ENCODE assay signal across 8 cellular contexts in genomic region chr16:83781-84615, GRCh38. TPM values are rescaled to one million over a fixed set of nuclear protein-coding genes. Genes with fewer than 3 reads are reported as not detected.
DNase-seq lines count a peak whose midpoint lies in the region; ATAC-seq, FAIRE-seq and TF ChIP-seq lines count a peak whose summit lies in the region.

No MANE protein-coding gene starts in this region.

- H3K79me2 ChIP-seq in endothelial cell of umbilical vein (ENCODE audit: control insufficient read depth, insufficient read depth, low read length), result no peaks in the 10 kb centered on the region

- H3K4me3 ChIP-seq in Panc1 (ENCODE audit: low read depth in 2 of 2, low read length in 2 of 2) (no peak overlapping the region), endothelial cell of umbilical vein (replicated peaks in 1 of 3; ENCODE audit: insufficient read depth in 1 of 3, low read depth in 1 of 3, low read length in 3 of 3) (no peak overlapping the region), small intestine (ENCODE audit: low read depth in 1 of 2, low read length in 2 of 2) (no peak overlapping the region)

- H3K36me3 ChIP-seq in Panc1 (ENCODE audit: control insufficient read depth, insufficient read depth, low read length) (no peaks in the 10 kb centered on the region), endothelial cell of umbilical vein (ENCODE audit: control insufficient read depth in 2 of 2, extremely low read depth in 1 of 2, insufficient read depth in 2 of 2, low read length in 2 of 2) (peaks cover 7 to 22% of the 10 kb centered on the region in 2 experiments), small intestine (ENCODE audit: control insufficient read depth in 2 of 2, insufficient read depth in 2 of 2, low read length in 2 of 2) (peaks cover 5 to 6% of the 10 kb centered on the region in 2 donors)

- peak overlapping the region; percentile 53 for H3K9ac ChIP-seq in endothelial cell of umbilical vein (replicated peaks; ENCODE audit: extremely low read depth, insufficient read depth, low read length)

- H3K9me1 ChIP-seq in endothelial cell of umbilical vein (replicated peaks; ENCODE audit: control insufficient read depth, extremely low read depth, insufficient read depth, low read length), result no peaks in the 10 kb centered on the region

- CTCF ChIA-PET in Panc1 (lab: Charles Lee) (interaction anchor here (1.0 to 2.3 kb wide), 2 partner anchors 9 to 18 kb away, joined by 3 to 8 read pairs; no protein-coding TSS in a partner anchor), endothelial cell of umbilical vein (lab: Charles Lee) (interaction anchor here (1.1 to 17.6 kb wide), 6 partner anchors 10 to 97 kb away, joined by 3 to 790 read pairs (median 10); partner anchors contain the start of genes HBQ1, MPG and RHBDF1)

- peak overlapping the region; percentile 74 for H3K27ac ChIP-seq in Panc1 (ENCODE audit: low read length)
- peak overlapping the region; percentile 78 for H3K27ac ChIP-seq in endothelial cell of umbilical vein (ENCODE audit: insufficient read depth, low read depth, low read length)
- peak overlapping the region; percentile 16 to 41 for H3K27ac ChIP-seq in small intestine (ENCODE audit: low read depth in 1 of 2, low read length in 1 of 2)

- no peaks in the 10 kb centered on the region for H3K9me3 ChIP-seq in Panc1 (ENCODE audit: control insufficient read depth, insufficient read depth, low read depth, low read length)
- H3K9me3 ChIP-seq in endothelial cell of umbilical vein (replicated peaks; ENCODE audit: control insufficient read depth, insufficient read depth, low read length), result no peaks in the 10 kb centered on the region
- H3K9me3 ChIP-seq in small intestine (ENCODE audit: control insufficient read depth, low read depth), result no peaks in the 10 kb centered on the region

- peak; percentile 50 for TF ChIP-seq POLR2A in endothelial cell of umbilical vein (IDR thresholded peaks at IDR 0.05; ENCODE audit: low read depth, low read length)

- DNase-seq in HCEC 1CT, result peak; percentile 41
- no peak for DNase-seq in Panc1 (ENCODE audit: low read depth, low spot score)
- peak; percentile 64 for DNase-seq in endothelial cell of umbilical vein (ENCODE audit: low read depth, low spot score)
- DNase-seq in small intestine, result no peak
- no peak for DNase-seq in stimulated activated CD4-positive, alpha-beta T cell treated with anti-CD3 and anti-CD28 coated beads, Interleukin-2, amount 100 ng/mL, for 48 hours
- DNase-seq in T-helper 9 cell, result no peak
- no peak for DNase-seq in NCI-H1436 treated with DMSO at 0.1 percent for 48 hours (lab: John Stamatoyannopoulos, UW)
- no peak for DNase-seq in foreskin melanocyte

- peak overlapping the region; percentile 13 for H3K4me2 ChIP-seq in endothelial cell of umbilical vein (ENCODE audit: insufficient read depth, low read length)

- no peak for TF ChIP-seq CTCF in Panc1 (IDR thresholded peaks at IDR 0.05)
- TF ChIP-seq CTCF in endothelial cell of umbilical vein (IDR thresholded peaks at IDR 0.05; ENCODE audit: extremely low read depth in 1 of 2, insufficient read depth in 1 of 2, low read depth in 1 of 2, low read length in 2 of 2), result peak in 1 of 2 donors; percentile 29

- in situ Hi-C loops in Panc1 (cut with HindIII; ENCODE audit: low pct_unique_long_range_greater_than_20kb, low sequenced_read_pairs), result no loop called here

- peak; percentile 82 for FAIRE-seq in endothelial cell of umbilical vein (lab: Jason Lieb, UNC)
- no peak for FAIRE-seq in small intestine (lab: Jason Lieb, UNC)

- no peak overlapping the region for H2AFZ ChIP-seq in endothelial cell of umbilical vein (ENCODE audit: low read depth, low read length)

- no peaks in the 10 kb centered on the region for H4K20me1 ChIP-seq in endothelial cell of umbilical vein (replicated peaks; ENCODE audit: control insufficient read depth, extremely low read depth, insufficient read depth, low read length)

- dilution Hi-C loops in endothelial cell of umbilical vein (cut with MboI; ENCODE audit: extremely low pct_ligation_motif_present, low sequenced_read_pairs), result no loop called here

- H3K27me3 ChIP-seq in Panc1 (ENCODE audit: control insufficient read depth, insufficient read depth, low read length) (no peaks in the 10 kb centered on the region), endothelial cell of umbilical vein (ENCODE audit: control insufficient read depth in 2 of 2, insufficient read depth in 2 of 2, low read length in 2 of 2) (no peaks in the 10 kb centered on the region), small intestine (ENCODE audit: control insufficient read depth in 2 of 2, insufficient read depth in 2 of 2, low read length in 2 of 2) (no peaks in the 10 kb centered on the region)

- POLR2A ChIA-PET in Panc1 (lab: Charles Lee), result no interaction called here
- POLR2A ChIA-PET in endothelial cell of umbilical vein (lab: Charles Lee), result interaction anchor here (1.9 kb wide), 1 partner anchor 10 kb away, joined by 5 read pairs; no protein-coding TSS in a partner anchor

- intact Hi-C loops in Panc1 (cut with micrococcal nuclease; ENCODE audit: unreplicated experiment) (no loop called here), endothelial cell of umbilical vein (cut with micrococcal nuclease) (loop anchor here (1.0 kb wide), 3 partner anchors 8 to 31 kb away; partner anchors contain the start of genes POLR3K and SNRNP25)

- peak; percentile 51 for ATAC-seq in Panc1

- 68 to 78% (median 73%) methylated on average over 21 of the region's 21 CpGs for WGBS in small intestine, 3 donors

- H3K4me1 ChIP-seq in Panc1 (ENCODE audit: control insufficient read depth, insufficient read depth, low read length) (peaks cover 25% of the 10 kb centered on the region), endothelial cell of umbilical vein (ENCODE audit: control insufficient read depth, extremely low read depth, insufficient read depth, low read length) (peaks cover 39% of the 10 kb centered on the region), small intestine (ENCODE audit: control insufficient read depth in 2 of 2, insufficient read depth in 1 of 2, low read depth in 1 of 2, low read length in 1 of 2) (no peaks in the 10 kb centered on the region)

- BruUV-seq in Panc1 (replicated peaks; lab: Mats Ljungman, UMichigan), result TSS peak; percentile 72
- no TSS peak for BruUV-seq in endothelial cell of umbilical vein (replicated peaks; lab: Mats Ljungman, UMichigan)

RNA-seq across cellular contexts. Expression of gene MPG, which starts 6.0 kb away (rescaled TPM):
- total RNA-seq in Panc1 (2021; ENCODE audit: unreplicated experiment) (85.7 TPM), endothelial cell of umbilical vein (68.1 and 70.5 TPM in 2 replicates)
- polyA plus RNA-seq in Panc1 (2012; ENCODE audit: insufficient read length), result 144 TPM
- polyA plus RNA-seq in endothelial cell of umbilical vein (140 and 178 TPM in 2 replicates), small intestine (10 to 100 TPM; 67.5 to 76.7 (median 68.6) TPM)
- 54.6 and 92.5 TPM in 2 replicates for polyA plus RNA-seq in endothelial cell of umbilical vein (2011; cell fraction: cytosol; rRNA removed)
- polyA plus RNA-seq in endothelial cell of umbilical vein (2011; cell fraction: nucleus; rRNA removed), result 26.0 and 26.1 TPM in 2 replicates
- 48.5 and 63.0 TPM in 2 replicates for polyA plus RNA-seq in endothelial cell of umbilical vein (2012)
- polyA minus RNA-seq in endothelial cell of umbilical vein, result 16.4 and 18.6 TPM in 2 replicates
- 38.9 TPM for polyA minus RNA-seq in endothelial cell of umbilical vein (2011; cell fraction: cytosol; rRNA and poly(A)+ RNA removed)
- 4.2 and 14.6 TPM in 2 replicates for polyA minus RNA-seq in endothelial cell of umbilical vein (2011; cell fraction: nucleus; rRNA and poly(A)+ RNA removed)

RNA-seq across cellular contexts. Expression of gene RHBDF1, which starts 11.6 kb away (rescaled TPM):
- total RNA-seq in Panc1 (2021; ENCODE audit: unreplicated experiment), result 41.7 TPM
- polyA plus RNA-seq in Panc1 (2012; ENCODE audit: insufficient read length), result 44.5 TPM
- 55.1 and 57.0 TPM in 2 replicates for total RNA-seq in endothelial cell of umbilical vein
- polyA plus RNA-seq in endothelial cell of umbilical vein, result 113 and 137 TPM in 2 replicates
- 36.3 and 43.7 TPM in 2 replicates for polyA plus RNA-seq in endothelial cell of umbilical vein (2011; cell fraction: cytosol; rRNA removed)
- polyA plus RNA-seq in endothelial cell of umbilical vein (2011; cell fraction: nucleus; rRNA removed), result 340 and 426 TPM in 2 replicates
- polyA plus RNA-seq in endothelial cell of umbilical vein (2012), result 43.3 and 52.5 TPM in 2 replicates
- 67.9 and 77.9 TPM in 2 replicates for polyA minus RNA-seq in endothelial cell of umbilical vein
- 5.2 TPM for polyA minus RNA-seq in endothelial cell of umbilical vein (2011; cell fraction: cytosol; rRNA and poly(A)+ RNA removed)
- 70.9 and 84.9 TPM in 2 replicates for polyA minus RNA-seq in endothelial cell of umbilical vein (2011; cell fraction: nucleus; rRNA and poly(A)+ RNA removed)
- 10 to 100 TPM; 10.1 to 28.6 (median 21.1) TPM for polyA plus RNA-seq in small intestine

RNA-seq across cellular contexts. Expression of gene SNRNP25, which starts 30.4 kb away (rescaled TPM):
- total RNA-seq in Panc1 (2021; ENCODE audit: unreplicated experiment), result 83.5 TPM
- polyA plus RNA-seq in Panc1 (2012; ENCODE audit: insufficient read length), result 128 TPM
- total RNA-seq in endothelial cell of umbilical vein, result 41.8 and 50.2 TPM in 2 replicates
- polyA plus RNA-seq in endothelial cell of umbilical vein, result 42.1 and 49.6 TPM in 2 replicates
- 76.4 and 84.8 TPM in 2 replicates for polyA plus RNA-seq in endothelial cell of umbilical vein (2011; cell fraction: cytosol; rRNA removed)
- 28.5 and 33.5 TPM in 2 replicates for polyA plus RNA-seq in endothelial cell of umbilical vein (2011; cell fraction: nucleus; rRNA removed)
- polyA plus RNA-seq in endothelial cell of umbilical vein (2012), result 54.9 and 59.2 TPM in 2 replicates
- 18.4 and 18.6 TPM in 2 replicates for polyA minus RNA-seq in endothelial cell of umbilical vein
- polyA minus RNA-seq in endothelial cell of umbilical vein (2011; cell fraction: cytosol; rRNA and poly(A)+ RNA removed), result 18.6 TPM
- 3.8 and 4.0 TPM in 2 replicates for polyA minus RNA-seq in endothelial cell of umbilical vein (2011; cell fraction: nucleus; rRNA and poly(A)+ RNA removed)
- 10 to 100 TPM; 27.6 to 38.2 (median 27.7) TPM for polyA plus RNA-seq in small intestine

RNA-seq across cellular contexts. Expression of gene POLR3K, which starts 30.6 kb away (rescaled TPM):
- total RNA-seq in Panc1 (2021; ENCODE audit: unreplicated experiment) (35.7 TPM), endothelial cell of umbilical vein (18.4 and 20.6 TPM in 2 replicates)
- polyA plus RNA-seq in Panc1 (2012; ENCODE audit: insufficient read length), result 45.6 TPM
- polyA plus RNA-seq in endothelial cell of umbilical vein (28.0 and 33.2 TPM in 2 replicates), small intestine (10 to 100 TPM in 2 of 3 donors, 1 to 10 TPM in 1; 8.1 to 19.9 (median 12.1) TPM)
- polyA plus RNA-seq in endothelial cell of umbilical vein (2011; cell fraction: cytosol; rRNA removed), result 32.9 and 42.4 TPM in 2 replicates
- polyA plus RNA-seq in endothelial cell of umbilical vein (2011; cell fraction: nucleus; rRNA removed), result 11.6 and 12.5 TPM in 2 replicates
- 25.5 and 35.5 TPM in 2 replicates for polyA plus RNA-seq in endothelial cell of umbilical vein (2012)
- 17.6 and 17.7 TPM in 2 replicates for polyA minus RNA-seq in endothelial cell of umbilical vein
- 34.3 TPM for polyA minus RNA-seq in endothelial cell of umbilical vein (2011; cell fraction: cytosol; rRNA and poly(A)+ RNA removed)
- 2.9 and 3.4 TPM in 2 replicates for polyA minus RNA-seq in endothelial cell of umbilical vein (2011; cell fraction: nucleus; rRNA and poly(A)+ RNA removed)

RNA-seq across cellular contexts. Expression of gene NPRL3, which starts 54.5 kb away (rescaled TPM):
- total RNA-seq in Panc1 (2021; ENCODE audit: unreplicated experiment), result 69.7 TPM
- polyA plus RNA-seq in Panc1 (2012; ENCODE audit: insufficient read length), result 83.6 TPM
- 36.3 and 40.4 TPM in 2 replicates for total RNA-seq in endothelial cell of umbilical vein
- 19.3 and 22.4 TPM in 2 replicates for polyA plus RNA-seq in endothelial cell of umbilical vein
- polyA plus RNA-seq in endothelial cell of umbilical vein (2011; cell fraction: cytosol; rRNA removed), result 23.5 and 25.6 TPM in 2 replicates
- polyA plus RNA-seq in endothelial cell of umbilical vein (2011; cell fraction: nucleus; rRNA removed), result 41.0 and 49.7 TPM in 2 replicates
- 38.5 and 53.1 TPM in 2 replicates for polyA plus RNA-seq in endothelial cell of umbilical vein (2012)
- polyA minus RNA-seq in endothelial cell of umbilical vein, result 19.3 and 21.5 TPM in 2 replicates
- polyA minus RNA-seq in endothelial cell of umbilical vein (2011; cell fraction: cytosol; rRNA and poly(A)+ RNA removed), result 16.2 TPM
- 24.2 and 28.7 TPM in 2 replicates for polyA minus RNA-seq in endothelial cell of umbilical vein (2011; cell fraction: nucleus; rRNA and poly(A)+ RNA removed)
- 10 to 100 TPM in 1 of 3 donors, 1 to 10 TPM in 2; 5.9 to 22.6 (median 8.9) TPM for polyA plus RNA-seq in small intestine

Comparison
In these comparisons a context has a peak if more than half of its experiments do, and no peak if none do; other contexts are left out.
1. DNase-seq: peak in HCEC 1CT (single experiment) and endothelial cell of umbilical vein (single experiment); none in Panc1 (single experiment), small intestine (single experiment), stimulated activated CD4-positive, alpha-beta T cell treated with anti-CD3 and anti-CD28 coated beads, Interleukin-2, amount 100 ng/mL, for 48 hours (0 of 2), T-helper 9 cell (single experiment), NCI-H1436 treated with DMSO at 0.1 percent for 48 hours (single experiment) and foreskin melanocyte (single experiment).
2. Peak in every context shown above with its lines, with median percentiles within 50 percentile points of each other: H3K27ac ChIP-seq.